In the genomic region with DNA sequence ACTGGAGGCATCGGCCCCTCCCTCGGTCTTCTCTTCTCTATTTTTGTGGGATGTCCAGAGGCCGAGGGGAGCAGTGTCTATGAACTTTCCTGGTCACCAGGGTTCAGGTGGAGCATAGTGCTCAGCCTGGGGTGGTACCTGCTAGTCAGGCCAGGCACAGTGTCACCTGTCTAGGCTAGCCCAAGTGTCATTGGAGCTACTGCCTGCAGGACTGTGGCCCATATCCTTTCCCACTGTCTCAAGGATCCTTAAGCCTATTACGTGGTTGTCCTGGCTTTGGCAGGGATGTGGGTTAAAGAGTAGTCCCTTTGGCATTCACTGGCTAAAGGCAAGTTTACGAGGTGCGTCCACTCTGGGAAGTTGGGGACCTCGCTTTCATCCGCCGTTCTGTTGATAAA, we compare ENCODE assay signal across 14 cellular contexts. TPM values are rescaled to one million over a fixed set of nuclear protein-coding genes. Genes with fewer than 3 reads are reported as not detected.
DNase-seq lines count a peak whose midpoint lies in the region; ATAC-seq and TF ChIP-seq lines count a peak whose summit lies in the region.
"Had no signal": no experiment of that assay in that cellular context is flagged by ENCODE, and none has a peak within 500 bp of the region (broad histone marks: within the 10 kb centered on the region; RNA-seq: fewer than 3 reads in every experiment).

No MANE protein-coding gene starts in this region.

- peaks cover 14% of the 10 kb centered on the region for H3K36me3 Mint-ChIP-seq in T-helper 17 cell (ENCODE audit: low read depth)
- peaks cover 5% of the 10 kb centered on the region for H3K36me3 Mint-ChIP-seq in glutamatergic neuron (ENCODE audit: unreplicated experiment)
- peaks cover 100% of the 10 kb centered on the region for H3K36me3 Mint-ChIP-seq in stimulated activated effector memory CD8-positive, alpha-beta T cell treated with anti-CD3 and anti-CD28 coated beads, Interleukin-12 subunit alpha, Interleukin-12 subunit beta, amount 100 ng/mL, for 72 hours
- H3K36me3 Mint-ChIP-seq in activated CD4-positive, alpha-beta T cell treated with anti-CD3 and anti-CD28 coated beads, Interleukin-2, amount 10 ng/mL, durations not matched to agents 7 days and 5 days (ENCODE audit: low read depth), result peaks cover 84% of the 10 kb centered on the region

- POLR2A ChIA-PET in activated CD4-positive, alpha-beta T cell treated with anti-CD3 and anti-CD28 coated beads, Interleukin-2, amount 10 ng/mL, durations not matched to agents 7 days and 5 days (lab: Charles Lee), result no interaction called here

- no peaks in the 10 kb centered on the region for H3K27me3 Mint-ChIP-seq in T-helper 17 cell
- peaks cover 5% of the 10 kb centered on the region for H3K27me3 Mint-ChIP-seq in glutamatergic neuron (ENCODE audit: unreplicated experiment)
- H3K27me3 Mint-ChIP-seq in activated CD4-positive, alpha-beta T cell treated with anti-CD3 and anti-CD28 coated beads, Interleukin-2, amount 10 ng/mL, durations not matched to agents 7 days and 5 days, result no peaks in the 10 kb centered on the region

- H3K4me3 Mint-ChIP-seq in T-helper 17 cell (peak overlapping the region; percentile 76), glutamatergic neuron (ENCODE audit: unreplicated experiment) (no peak overlapping the region)
- H3K4me3 Mint-ChIP-seq in stimulated activated effector memory CD8-positive, alpha-beta T cell treated with anti-CD3 and anti-CD28 coated beads, Interleukin-12 subunit alpha, Interleukin-12 subunit beta, amount 100 ng/mL, for 72 hours, result no peak overlapping the region
- no peak overlapping the region for H3K4me3 Mint-ChIP-seq in activated CD4-positive, alpha-beta T cell treated with anti-CD3 and anti-CD28 coated beads, Interleukin-2, amount 10 ng/mL, durations not matched to agents 7 days and 5 days

- H3K9me3 Mint-ChIP-seq in glutamatergic neuron (ENCODE audit: unreplicated experiment), result peaks cover 8% of the 10 kb centered on the region
- no peaks in the 10 kb centered on the region for H3K9me3 Mint-ChIP-seq in stimulated activated effector memory CD8-positive, alpha-beta T cell treated with anti-CD3 and anti-CD28 coated beads, Interleukin-12 subunit alpha, Interleukin-12 subunit beta, amount 100 ng/mL, for 72 hours
- H3K9me3 Mint-ChIP-seq in activated CD4-positive, alpha-beta T cell treated with anti-CD3 and anti-CD28 coated beads, Interleukin-2, amount 10 ng/mL, durations not matched to agents 7 days and 5 days, result no peaks in the 10 kb centered on the region

- CTCF ChIA-PET in activated CD4-positive, alpha-beta T cell treated with anti-CD3 and anti-CD28 coated beads, Interleukin-2, amount 10 ng/mL, durations not matched to agents 7 days and 5 days (lab: Charles Lee), result interaction anchor here (1.1 kb wide), 1 partner anchor 35 kb away, joined by 3 read pairs; no protein-coding TSS in a partner anchor

- no peak for ATAC-seq in T-helper 17 cell
- ATAC-seq in stimulated activated effector memory CD8-positive, alpha-beta T cell treated with anti-CD3 and anti-CD28 coated beads, Interleukin-12 subunit alpha, Interleukin-12 subunit beta, amount 100 ng/mL, for 72 hours, result no peak
- ATAC-seq: Panc1 had no signal

- TF ChIP-seq CTCF in glutamatergic neuron (IDR thresholded peaks at IDR 0.05; ENCODE audit: partially characterized antibody, unreplicated experiment), result no peak

- H3K4me1 Mint-ChIP-seq in T-helper 17 cell, result peaks cover 61% of the 10 kb centered on the region
- peaks cover 34% of the 10 kb centered on the region for H3K4me1 Mint-ChIP-seq in glutamatergic neuron (ENCODE audit: low read depth, unreplicated experiment)
- peaks cover 71% of the 10 kb centered on the region for H3K4me1 Mint-ChIP-seq in stimulated activated effector memory CD8-positive, alpha-beta T cell treated with anti-CD3 and anti-CD28 coated beads, Interleukin-12 subunit alpha, Interleukin-12 subunit beta, amount 100 ng/mL, for 72 hours
- H3K4me1 Mint-ChIP-seq in activated CD4-positive, alpha-beta T cell treated with anti-CD3 and anti-CD28 coated beads, Interleukin-2, amount 10 ng/mL, durations not matched to agents 7 days and 5 days, result peaks cover 34% of the 10 kb centered on the region

- H3K27ac Mint-ChIP-seq in T-helper 17 cell, result peak overlapping the region; percentile 91
- peak overlapping the region; percentile 97 for H3K27ac Mint-ChIP-seq in glutamatergic neuron (ENCODE audit: unreplicated experiment)
- H3K27ac Mint-ChIP-seq in stimulated activated effector memory CD8-positive, alpha-beta T cell treated with anti-CD3 and anti-CD28 coated beads, Interleukin-12 subunit alpha, Interleukin-12 subunit beta, amount 100 ng/mL, for 72 hours, result peak overlapping the region; percentile 48
- no peak overlapping the region for H3K27ac Mint-ChIP-seq in activated CD4-positive, alpha-beta T cell treated with anti-CD3 and anti-CD28 coated beads, Interleukin-2, amount 10 ng/mL, durations not matched to agents 7 days and 5 days

- DNase-seq in T-helper 17 cell, result no peak
- DNase-seq in glutamatergic neuron, result no peak
- DNase-seq in stimulated activated effector memory CD8-positive, alpha-beta T cell treated with anti-CD3 and anti-CD28 coated beads, Interleukin-12 subunit alpha, Interleukin-12 subunit beta, amount 100 ng/mL, for 72 hours (ENCODE audit: low spot score in 2 of 2), result no peak
- no peak for DNase-seq in activated CD4-positive, alpha-beta T cell treated with anti-CD3 and anti-CD28 coated beads, Interleukin-2, amount 10 ng/mL, durations not matched to agents 7 days and 5 days
- no peak for DNase-seq in activated CD4-positive, alpha-beta T cell treated with anti-CD3 and anti-CD28 coated beads, Interleukin-2, amount 50 U/mL, for 4 hours
- no peak for DNase-seq in stimulated activated naive CD4-positive, alpha-beta T cell treated with Interleukin-2 at 50 U/mL for 16 hours (lab: John Stamatoyannopoulos, UW)
- DNase-seq: ACHN, DMS79 treated with DMSO at 0.1 percent for 48 hours, HCEC 1CT, NCI-H1105 treated with DMSO at 0.1 percent for 48 hours, NCI-H1694, NCI-H2081 treated with DMSO at 0.1 percent for 48 hours had no signal

- H3K9me3 ChIP-seq in T-helper 17 cell (ENCODE audit: control insufficient read depth, low read length, poor library complexity, severe bottlenecking), result no peaks in the 10 kb centered on the region
- H3K9me3 ChIP-seq: SJSA1 had no signal

RNA-seq across cellular contexts. Expression of a gene that starts 9.3 kb away (rescaled TPM):
- 100 to 1,000 TPM; 286 to 398 TPM for total RNA-seq in T-helper 17 cell
- 89.2 TPM for total RNA-seq in glutamatergic neuron (ENCODE audit: unreplicated experiment)
- 100 to 1,000 TPM; 124 to 140 TPM for total RNA-seq in activated CD4-positive, alpha-beta T cell treated with anti-CD3 and anti-CD28 coated beads, Interleukin-2, amount 10 ng/mL, durations not matched to agents 7 days and 5 days

RNA-seq across cellular contexts. Expression of a gene that starts 12.8 kb away (rescaled TPM):
- total RNA-seq in T-helper 17 cell (100 to 1,000 TPM; 205 to 261 TPM), glutamatergic neuron (ENCODE audit: unreplicated experiment) (244 TPM)
- 100 to 1,000 TPM; 124 to 137 TPM for total RNA-seq in activated CD4-positive, alpha-beta T cell treated with anti-CD3 and anti-CD28 coated beads, Interleukin-2, amount 10 ng/mL, durations not matched to agents 7 days and 5 days

RNA-seq across cellular contexts. Expression of a gene that starts 32.8 kb away (rescaled TPM):
- total RNA-seq in T-helper 17 cell, result 10 to 100 TPM; 23.1 to 23.4 TPM
- total RNA-seq in glutamatergic neuron (ENCODE audit: unreplicated experiment), result 65.1 TPM
- 10 to 100 TPM; 28.8 to 32.6 TPM for total RNA-seq in activated CD4-positive, alpha-beta T cell treated with anti-CD3 and anti-CD28 coated beads, Interleukin-2, amount 10 ng/mL, durations not matched to agents 7 days and 5 days

RNA-seq across cellular contexts. Expression of a gene that starts 32.9 kb away (rescaled TPM):
- total RNA-seq in T-helper 17 cell (1 to 10 TPM in 1 of 2 donors, under 1 TPM in 1; 0.63 to 2.3 TPM), glutamatergic neuron (ENCODE audit: unreplicated experiment) (0.51 TPM)
- total RNA-seq in activated CD4-positive, alpha-beta T cell treated with anti-CD3 and anti-CD28 coated beads, Interleukin-2, amount 10 ng/mL, durations not matched to agents 7 days and 5 days, result under 1 TPM in 1 of 2 experiments, not detected in 1; 0.08 TPM

RNA-seq across cellular contexts. Expression of a gene that starts 51.9 kb away (rescaled TPM):
- total RNA-seq in T-helper 17 cell, result 1 to 10 TPM; 7.3 to 9.9 TPM
- total RNA-seq in glutamatergic neuron (ENCODE audit: unreplicated experiment), result 61.2 TPM
- total RNA-seq in activated CD4-positive, alpha-beta T cell treated with anti-CD3 and anti-CD28 coated beads, Interleukin-2, amount 10 ng/mL, durations not matched to agents 7 days and 5 days, result 10 to 100 TPM; 18.1 to 20.4 TPM
